Comparison of ENCODE assay signal across 8 cellular contexts in the genomic region with DNA sequence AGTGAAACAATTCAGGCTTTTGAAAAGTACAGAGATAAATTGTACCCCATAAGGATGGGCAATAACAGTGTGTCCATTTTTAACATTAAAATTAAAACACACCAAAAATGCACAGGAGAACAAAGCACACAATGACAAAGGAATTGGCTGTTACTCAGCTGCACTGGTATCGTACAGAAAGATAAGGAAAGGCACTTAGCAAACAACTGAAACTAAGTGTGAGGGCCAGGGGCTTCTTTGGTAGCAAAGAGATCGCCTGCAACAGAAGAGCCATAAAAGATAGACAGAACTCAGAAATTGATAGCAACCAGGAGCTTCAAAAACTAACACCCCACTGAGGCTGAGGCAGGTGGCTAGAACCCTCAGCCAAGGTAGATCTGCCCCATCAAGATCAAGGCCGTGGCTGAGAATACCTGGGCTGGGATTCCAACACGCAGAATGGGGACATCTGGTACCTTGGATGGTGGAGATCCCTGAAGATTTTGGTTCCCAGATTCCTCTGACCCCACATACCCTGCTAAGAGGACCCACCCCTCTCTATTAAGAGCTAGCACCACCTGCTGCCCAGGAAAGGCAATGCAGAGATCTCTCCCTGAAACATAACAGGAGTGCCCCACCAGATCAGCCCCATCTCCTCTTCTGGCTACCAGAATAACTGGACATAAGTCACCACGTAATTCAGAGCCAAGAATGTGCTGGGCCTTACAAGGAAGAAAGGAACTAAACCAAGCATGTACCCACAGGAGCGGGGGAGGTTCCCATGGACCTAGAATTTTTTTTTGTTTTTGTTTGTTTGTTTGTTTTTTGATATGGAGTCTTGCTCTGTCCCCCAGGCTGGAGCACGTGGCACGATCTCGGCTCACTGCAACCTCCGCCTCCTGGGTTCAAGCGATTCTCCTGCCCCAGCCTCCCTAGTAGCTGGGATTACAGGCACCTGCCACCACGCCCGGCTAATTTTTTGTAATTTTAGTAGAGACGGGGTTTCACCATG. TPM values are rescaled to one million over a fixed set of nuclear protein-coding genes. Genes with fewer than 3 reads are reported as not detected.
A peak's percentile ranks its signal among the peaks of the same experiment; 100 is the strongest.
DNase-seq lines count a peak whose midpoint lies in the region; ATAC-seq and TF ChIP-seq lines count a peak whose summit lies in the region.

No MANE protein-coding gene starts in this region.

- H3K9me3 Mint-ChIP-seq in CD8-positive, alpha-beta T cell, result no peaks in the 10 kb centered on the region
- H3K9me3 Mint-ChIP-seq in activated naive CD4-positive, alpha-beta T cell treated with anti-CD3 and anti-CD28 coated beads, Interleukin-2, amount 50 U/mL, for 72 hours, result no peaks in the 10 kb centered on the region

- no peak overlapping the region for H3K4me3 Mint-ChIP-seq in CD8-positive, alpha-beta T cell

- H3K4me3 ChIP-seq in CD8-positive, alpha-beta T cell (ENCODE audit: low read depth, low read length), result no peak overlapping the region

- peak; percentile 65 for TF ChIP-seq CTCF in CD8-positive, alpha-beta T cell (IDR thresholded peaks at IDR 0.05)

- peaks cover 28% of the 10 kb centered on the region for H3K4me1 ChIP-seq in CD8-positive, alpha-beta T cell (ENCODE audit: insufficient read depth, low read length)

- no peak overlapping the region for H3K27ac ChIP-seq in CD8-positive, alpha-beta T cell (ENCODE audit: low read depth, low read length)

- H3K27me3 Mint-ChIP-seq in CD8-positive, alpha-beta T cell (ENCODE audit: low read depth), result no peaks in the 10 kb centered on the region

- no peaks in the 10 kb centered on the region for H3K9me3 ChIP-seq in CD8-positive, alpha-beta T cell (ENCODE audit: low read length)

- H3K36me3 ChIP-seq in CD8-positive, alpha-beta T cell (ENCODE audit: insufficient read depth, low read length), result no peaks in the 10 kb centered on the region

- peaks cover 26% of the 10 kb centered on the region for H3K4me1 Mint-ChIP-seq in CD8-positive, alpha-beta T cell (ENCODE audit: low read depth)

- intact Hi-C loops in CD8-positive, alpha-beta T cell (cut with DNase I, micrococcal nuclease), result loop anchor here (1.0 to 5.0 kb wide), 4 partner anchors 15 to 204 kb away; no protein-coding TSS in a partner anchor

- POLR2A ChIA-PET in CD8-positive, alpha-beta T cell (lab: Charles Lee), result interaction anchor here (0.6 to 1.1 kb wide), 3 partner anchors 19 to 79 kb away, joined by 3 to 4 read pairs (median 3); no protein-coding TSS in a partner anchor
- POLR2A ChIA-PET in HEK293T (lab: Yijun Ruan, JAX), result interaction anchor here (0.7 to 1.3 kb wide), 4 partner anchors 98 to 279 kb away, joined by 3 to 10 read pairs (median 3); a partner anchor contains a TSS

- ATAC-seq in CD8-positive, alpha-beta T cell, result peak; percentile 58
- ATAC-seq in activated naive CD4-positive, alpha-beta T cell treated with anti-CD3 and anti-CD28 coated beads, Interleukin-2, amount 50 U/mL, for 72 hours, result peak; percentile 48 to 56
- ATAC-seq in HG02610 (IDR thresholded peaks at IDR 0.05; ENCODE audit: unreplicated experiment) (no peak), HG03432 (IDR thresholded peaks at IDR 0.05; ENCODE audit: unreplicated experiment) (no peak)

- no peaks in the 10 kb centered on the region for H3K27me3 ChIP-seq in CD8-positive, alpha-beta T cell (ENCODE audit: insufficient read depth, low read length)

- no peaks in the 10 kb centered on the region for H3K36me3 Mint-ChIP-seq in CD8-positive, alpha-beta T cell
- no peaks in the 10 kb centered on the region for H3K36me3 Mint-ChIP-seq in activated naive CD4-positive, alpha-beta T cell treated with anti-CD3 and anti-CD28 coated beads, Interleukin-2, amount 50 U/mL, for 72 hours

- DNase-seq in CD8-positive, alpha-beta T cell, result peak in 5 of 7 experiments; percentile 37 to 66 (median 53)
- DNase-seq in HEK293T (ENCODE audit: extremely low spot score) (peak; percentile 75), RKO (ENCODE audit: low spot score) (peak; percentile 20), islet precursor cell (peak; percentile 82)
- no peak for DNase-seq in activated naive CD4-positive, alpha-beta T cell treated with anti-CD3 and anti-CD28 coated beads, Interleukin-2, amount 50 U/mL, for 72 hours (ENCODE audit: low spot score in 2 of 2)
- DNase-seq in stimulated activated naive CD4-positive, alpha-beta T cell treated with Interleukin-2 at 50 U/mL for 16 hours (lab: John Stamatoyannopoulos, UW), result peak; percentile 10

- CTCF ChIA-PET in CD8-positive, alpha-beta T cell (lab: Charles Lee), result interaction anchor here (0.6 to 16.1 kb wide), 19 partner anchors 11 to 204 kb away, joined by 3 to 332 read pairs (median 3); a partner anchor contains a TSS
- CTCF ChIA-PET in HEK293T (lab: Yijun Ruan, JAX), result interaction anchor here (0.5 to 2.5 kb wide), 12 partner anchors 9 to 227 kb away, joined by 3 to 16 read pairs (median 4); a partner anchor contains a TSS

- no peak overlapping the region for H3K27ac Mint-ChIP-seq in CD8-positive, alpha-beta T cell
- no peak overlapping the region for H3K27ac Mint-ChIP-seq in activated naive CD4-positive, alpha-beta T cell treated with anti-CD3 and anti-CD28 coated beads, Interleukin-2, amount 50 U/mL, for 72 hours

TF ChIP-seq in HEK293T, 16 proteins besides CTCF, POLR2A, EP300 and RAD21:
- TF ChIP-seq FOXM1 (IDR thresholded peaks at IDR 0.05; ENCODE audit: borderline replicate concordance) (no peak), FOXA1 (IDR thresholded peaks at IDR 0.05) (no peak), CTBP1 (IDR thresholded peaks at IDR 0.05; ENCODE audit: borderline replicate concordance) (no peak), HDGF (IDR thresholded peaks at IDR 0.05; ENCODE audit: borderline replicate concordance) (no peak), FOXK2 (IDR thresholded peaks at IDR 0.05) (no peak), L3MBTL2 (conservative IDR thresholded peaks at IDR 0.05) (no peak; the same call in none of the 2 replicates), BHLHE40 (IDR thresholded peaks at IDR 0.05; ENCODE audit: borderline replicate concordance) (no peak), ELF4 (IDR thresholded peaks at IDR 0.05) (no peak), ZNF384 (IDR thresholded peaks at IDR 0.05) (no peak), NFRKB (IDR thresholded peaks at IDR 0.05) (no peak), TARDBP (IDR thresholded peaks at IDR 0.05) (no peak), SP1 (IDR thresholded peaks at IDR 0.05) (no peak), SUZ12 (IDR thresholded peaks at IDR 0.05) (no peak), ARNT (IDR thresholded peaks at IDR 0.05) (no peak), LEF1 (IDR thresholded peaks at IDR 0.05; ENCODE audit: borderline replicate concordance) (no peak)
- TF ChIP-seq, protein P1, sequence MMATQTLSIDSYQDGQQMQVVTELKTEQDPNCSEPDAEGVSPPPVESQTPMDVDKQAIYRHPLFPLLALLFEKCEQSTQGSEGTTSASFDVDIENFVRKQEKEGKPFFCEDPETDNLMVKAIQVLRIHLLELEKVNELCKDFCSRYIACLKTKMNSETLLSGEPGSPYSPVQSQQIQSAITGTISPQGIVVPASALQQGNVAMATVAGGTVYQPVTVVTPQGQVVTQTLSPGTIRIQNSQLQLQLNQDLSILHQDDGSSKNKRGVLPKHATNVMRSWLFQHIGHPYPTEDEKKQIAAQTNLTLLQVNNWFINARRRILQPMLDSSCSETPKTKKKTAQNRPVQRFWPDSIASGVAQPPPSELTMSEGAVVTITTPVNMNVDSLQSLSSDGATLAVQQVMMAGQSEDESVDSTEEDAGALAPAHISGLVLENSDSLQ (IDR thresholded peaks at IDR 0.05), result no peak

RNA-seq across cellular contexts. Expression of a gene that starts 16.2 kb away (rescaled TPM):
- 10 to 100 TPM; 82.5 to 90.1 TPM for total RNA-seq in CD8-positive, alpha-beta T cell
- 10 to 100 TPM in 1 of 2 donors, 1 to 10 TPM in 1; 6.7 to 14.7 TPM for total RNA-seq in activated naive CD4-positive, alpha-beta T cell treated with anti-CD3 and anti-CD28 coated beads, Interleukin-2, amount 50 U/mL, for 72 hours

Comparison
In these comparisons a context has a peak if more than half of its experiments do, and no peak if none do; other contexts are left out.
1. ATAC-seq: peak in CD8-positive, alpha-beta T cell (single experiment) and activated naive CD4-positive, alpha-beta T cell treated with anti-CD3 and anti-CD28 coated beads, Interleukin-2, amount 50 U/mL, for 72 hours (2 of 2); none in HG02610 (single experiment) and HG03432 (single experiment).
2. DNase-seq: peak in CD8-positive, alpha-beta T cell (5 of 7), HEK293T (single experiment), RKO (single experiment), islet precursor cell (single experiment) and stimulated activated naive CD4-positive, alpha-beta T cell treated with Interleukin-2 at 50 U/mL for 16 hours (single experiment); none in activated naive CD4-positive, alpha-beta T cell treated with anti-CD3 and anti-CD28 coated beads, Interleukin-2, amount 50 U/mL, for 72 hours (0 of 2).
3. RNA of a gene that starts 16.2 kb away (total RNA-seq): 82.5 to 90.1 TPM in CD8-positive, alpha-beta T cell; 6.7 to 14.7 TPM in activated naive CD4-positive, alpha-beta T cell treated with anti-CD3 and anti-CD28 coated beads, Interleukin-2, amount 50 U/mL, for 72 hours; every median in the first group is over 4 times any median in the second.